In genomic region chr2:176589287-176589686, GRCh38 we compare ENCODE assay signal across 2 cellular contexts.
A peak's percentile ranks its signal among the peaks of the same experiment; 100 is the strongest.
TF ChIP-seq lines count a peak whose summit lies in the region.

No MANE protein-coding gene starts in this region.

TF ChIP-seq in liver, 16 proteins besides CTCF, POLR2A, EP300 and RAD21 (continued from another document):
- TF ChIP-seq NR2F2 (IDR thresholded peaks at IDR 0.05) (peak; percentile 92), HNF4A (conservative IDR thresholded peaks at IDR 0.05) (peak; percentile 67 to 75), GABPA (IDR thresholded peaks at IDR 0.05 in 1 of 2, conservative IDR thresholded peaks at IDR 0.05 in 1 of 2) (peak in 1 of 2 donors; percentile 60), SP1 (IDR thresholded peaks at IDR 0.05) (peak; percentile 84), FOXA1 (IDR thresholded peaks at IDR 0.05) (no peak), HNF4G (IDR thresholded peaks at IDR 0.05) (peak; percentile 25), ATF3 (IDR thresholded peaks at IDR 0.05) (no peak), YY1 (IDR thresholded peaks at IDR 0.05) (peak; percentile 53)
- TF ChIP-seq, protein P1, sequence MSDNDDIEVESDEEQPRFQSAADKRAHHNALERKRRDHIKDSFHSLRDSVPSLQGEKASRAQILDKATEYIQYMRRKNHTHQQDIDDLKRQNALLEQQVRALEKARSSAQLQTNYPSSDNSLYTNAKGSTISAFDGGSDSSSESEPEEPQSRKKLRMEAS (IDR thresholded peaks at IDR 0.05) = peak; percentile 28
- TF ChIP-seq, protein P2, sequence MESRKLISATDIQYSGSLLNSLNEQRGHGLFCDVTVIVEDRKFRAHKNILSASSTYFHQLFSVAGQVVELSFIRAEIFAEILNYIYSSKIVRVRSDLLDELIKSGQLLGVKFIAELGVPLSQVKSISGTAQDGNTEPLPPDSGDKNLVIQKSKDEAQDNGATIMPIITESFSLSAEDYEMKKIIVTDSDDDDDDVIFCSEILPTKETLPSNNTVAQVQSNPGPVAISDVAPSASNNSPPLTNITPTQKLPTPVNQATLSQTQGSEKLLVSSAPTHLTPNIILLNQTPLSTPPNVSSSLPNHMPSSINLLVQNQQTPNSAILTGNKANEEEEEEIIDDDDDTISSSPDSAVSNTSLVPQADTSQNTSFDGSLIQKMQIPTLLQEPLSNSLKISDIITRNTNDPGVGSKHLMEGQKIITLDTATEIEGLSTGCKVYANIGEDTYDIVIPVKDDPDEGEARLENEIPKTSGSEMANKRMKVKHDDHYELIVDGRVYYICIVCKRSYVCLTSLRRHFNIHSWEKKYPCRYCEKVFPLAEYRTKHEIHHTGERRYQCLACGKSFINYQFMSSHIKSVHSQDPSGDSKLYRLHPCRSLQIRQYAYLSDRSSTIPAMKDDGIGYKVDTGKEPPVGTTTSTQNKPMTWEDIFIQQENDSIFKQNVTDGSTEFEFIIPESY (IDR thresholded peaks at IDR 0.05) = peak; percentile 54

TF ChIP-seq in neural cell, 6 proteins besides CTCF, POLR2A, EP300 and RAD21 (continued from another document):
- TF ChIP-seq TAF1 (IDR thresholded peaks at IDR 0.05; ENCODE audit: low read depth) = no peak
